Comparison of ENCODE assay signal across 40 cellular contexts in the genomic region with DNA sequence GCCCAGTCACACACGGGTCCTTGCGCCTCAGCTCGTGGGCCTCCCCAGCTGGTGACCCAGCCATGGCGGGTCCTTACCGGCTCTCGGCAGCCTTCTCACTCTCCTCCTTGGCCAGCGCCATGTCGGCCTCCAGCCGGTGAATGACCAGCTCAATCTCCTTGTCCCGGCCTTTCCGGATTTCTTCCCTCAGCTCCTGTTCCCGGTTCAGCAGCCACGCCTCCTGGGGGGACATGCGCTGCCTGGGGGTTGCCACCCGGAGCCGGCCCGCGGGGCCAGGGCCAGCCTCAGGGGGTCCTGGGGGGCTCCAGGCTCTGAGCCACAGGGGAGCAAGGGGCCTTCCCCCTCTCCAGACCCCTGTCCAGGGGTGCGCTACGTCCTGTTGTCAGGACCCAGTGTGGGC. TPM values are rescaled to one million over a fixed set of nuclear protein-coding genes. Genes with fewer than 3 reads are reported as not detected.
"Had no signal": no experiment of that assay in that cellular context is flagged by ENCODE, and none has a peak within 500 bp of the region (broad histone marks: within the 10 kb centered on the region; RNA-seq: fewer than 3 reads in every experiment).

No MANE protein-coding gene starts in this region.

- H3K4me3 Mint-ChIP-seq: activated B cell treated with CpG ODN at 0.5 μM for 24 hours; activated CD4-positive, alpha-beta memory T cell treated with anti-CD3 and anti-CD28 coated beads for 36 hours; activated CD4-positive, alpha-beta T cell treated with anti-CD3 and anti-CD28 coated beads, Interleukin-2, amount 10 ng/mL, durations not matched to agents 24 days and 14 days; activated CD8-positive, alpha-beta T cell treated with anti-CD3 and anti-CD28 coated beads for 36 hours; activated naive CD4-positive, alpha-beta T cell treated with anti-CD3 and anti-CD28 coated beads for 36 hours; activated naive CD8-positive, alpha-beta T cell treated with anti-CD3 and anti-CD28 coated beads for 36 hours; activated T-cell treated with anti-CD3 and anti-CD28 coated beads, Interleukin-2, amount 50 U/mL, for 4 hours; activated T-cell treated with anti-CD3 and anti-CD28 coated beads, Interleukin-2, amount 50 U/mL, for 72 hours; activated T-helper 1 cell treated with anti-CD3 and anti-CD28 coated beads, Interleukin-12 subunit alpha, Interleukin-12 subunit beta, Interleukin-2, Interleukin-4 antibody, amounts not matched to agents 30 ng/mL and 10 ng/mL and 1 ng/mL, durations not matched to agents 14 hours and 24 hours and 36 hours; activated T-helper 17 cell treated with anti-CD3 and anti-CD28 coated beads, Interleukin-2, amount 50 U/mL, for 72 hours; central memory CD8-positive, alpha-beta T cell; T-helper 1 cell treated with Interleukin-12 subunit alpha and Interleukin-12 subunit beta and Interleukin-4 antibody, amounts not matched to agents 30 μg/mL and 1 μg/mL, for 36 hours; T-helper 2 cell treated with Interferon-gamma antibody and Interleukin-4, amounts not matched to agents 5 μg/mL and 100 μg/mL, for 36 hours had no signal

- H3K36me3 ChIP-seq: adrenal gland, brain microvascular endothelial cell, breast epithelium had no signal

- H3K27ac Mint-ChIP-seq: activated B cell treated with CpG ODN at 0.5 μM for 24 hours; activated CD4-positive, alpha-beta memory T cell treated with anti-CD3 and anti-CD28 coated beads for 36 hours; activated CD4-positive, alpha-beta T cell treated with anti-CD3 and anti-CD28 coated beads, Interleukin-2, amount 10 ng/mL, durations not matched to agents 24 days and 14 days; activated CD8-positive, alpha-beta T cell treated with anti-CD3 and anti-CD28 coated beads for 36 hours; activated naive CD4-positive, alpha-beta T cell treated with anti-CD3 and anti-CD28 coated beads for 36 hours; activated naive CD4-positive, alpha-beta T cell treated with anti-CD3 and anti-CD28 coated beads, Interleukin-2, amount 50 U/mL, for 72 hours; activated naive CD8-positive, alpha-beta T cell treated with anti-CD3 and anti-CD28 coated beads for 36 hours; activated T-cell treated with anti-CD3 and anti-CD28 coated beads, Interleukin-2, amount 50 U/mL, for 72 hours; activated T-helper 1 cell treated with anti-CD3 and anti-CD28 coated beads, Interleukin-12 subunit alpha, Interleukin-12 subunit beta, Interleukin-2, Interleukin-4 antibody, amounts not matched to agents 30 ng/mL and 10 ng/mL and 1 ng/mL, durations not matched to agents 14 hours and 24 hours and 36 hours; activated T-helper 17 cell treated with anti-CD3 and anti-CD28 coated beads, Interleukin-2, amount 50 U/mL, for 72 hours; T-helper 1 cell treated with Interleukin-12 subunit alpha and Interleukin-12 subunit beta and Interleukin-4 antibody, amounts not matched to agents 30 μg/mL and 1 μg/mL, for 36 hours; T-helper 2 cell treated with Interferon-gamma antibody and Interleukin-4, amounts not matched to agents 5 μg/mL and 100 μg/mL, for 36 hours had no signal

- ATAC-seq: activated CD8-positive, alpha-beta T cell treated with anti-CD3 and anti-CD28 coated beads for 36 hours; activated naive CD4-positive, alpha-beta T cell treated with anti-CD3 and anti-CD28 coated beads, Interleukin-2, amount 50 U/mL, for 72 hours; activated T-cell treated with anti-CD3 and anti-CD28 coated beads, Interleukin-2, amount 50 U/mL, for 4 hours; activated T-cell treated with anti-CD3 and anti-CD28 coated beads, Interleukin-2, amount 50 U/mL, for 72 hours; activated T-helper 17 cell treated with anti-CD3 and anti-CD28 coated beads, Interleukin-2, amount 50 U/mL, for 72 hours; body of pancreas had no signal

- H3K27me3 Mint-ChIP-seq: activated B cell treated with CpG ODN at 0.5 μM for 24 hours; activated CD4-positive, alpha-beta memory T cell treated with anti-CD3 and anti-CD28 coated beads for 36 hours; activated CD4-positive, alpha-beta T cell treated with anti-CD3 and anti-CD28 coated beads, Interleukin-2, amount 10 ng/mL, durations not matched to agents 24 days and 14 days; activated CD8-positive, alpha-beta T cell treated with anti-CD3 and anti-CD28 coated beads for 36 hours; activated naive CD8-positive, alpha-beta T cell treated with anti-CD3 and anti-CD28 coated beads for 36 hours; activated T-helper 17 cell treated with anti-CD3 and anti-CD28 coated beads, Interleukin-2, amount 50 U/mL, for 72 hours; central memory CD8-positive, alpha-beta T cell had no signal

- H3K27ac ChIP-seq: adrenal gland, body of pancreas, brain microvascular endothelial cell, breast epithelium, VCaP had no signal

- H3K9me3 ChIP-seq: adrenal gland, body of pancreas, breast epithelium had no signal

- H3K27me3 ChIP-seq: adrenal gland, body of pancreas, brain microvascular endothelial cell, breast epithelium had no signal

- H3K36me3 Mint-ChIP-seq: activated naive CD4-positive, alpha-beta T cell treated with anti-CD3 and anti-CD28 coated beads, Interleukin-2, amount 50 U/mL, for 72 hours; activated naive CD8-positive, alpha-beta T cell treated with anti-CD3 and anti-CD28 coated beads for 36 hours had no signal

- H3K4me1 ChIP-seq: adrenal gland, body of pancreas, breast epithelium had no signal

- H3K4me3 ChIP-seq: adrenal gland, body of pancreas, breast epithelium had no signal

- H3K4me1 Mint-ChIP-seq: activated B cell treated with CpG ODN at 0.5 μM for 24 hours; activated CD4-positive, alpha-beta T cell treated with anti-CD3 and anti-CD28 coated beads, Interleukin-2, amount 10 ng/mL, durations not matched to agents 24 days and 14 days; activated naive CD8-positive, alpha-beta T cell treated with anti-CD3 and anti-CD28 coated beads for 36 hours; activated T-helper 17 cell treated with anti-CD3 and anti-CD28 coated beads, Interleukin-2, amount 50 U/mL, for 72 hours; central memory CD8-positive, alpha-beta T cell had no signal

- H3K9me3 Mint-ChIP-seq: activated B cell treated with CpG ODN at 0.5 μM for 24 hours; activated CD4-positive, alpha-beta memory T cell treated with anti-CD3 and anti-CD28 coated beads for 36 hours; activated CD4-positive, alpha-beta T cell treated with anti-CD3 and anti-CD28 coated beads, Interleukin-2, amount 10 ng/mL, durations not matched to agents 24 days and 14 days; activated CD8-positive, alpha-beta T cell treated with anti-CD3 and anti-CD28 coated beads for 36 hours; activated naive CD4-positive, alpha-beta T cell treated with anti-CD3 and anti-CD28 coated beads for 36 hours; activated naive CD4-positive, alpha-beta T cell treated with anti-CD3 and anti-CD28 coated beads, Interleukin-2, amount 50 U/mL, for 72 hours; activated naive CD8-positive, alpha-beta T cell treated with anti-CD3 and anti-CD28 coated beads for 36 hours; activated T-cell treated with anti-CD3 and anti-CD28 coated beads, Interleukin-2, amount 50 U/mL, for 4 hours; activated T-cell treated with anti-CD3 and anti-CD28 coated beads, Interleukin-2, amount 50 U/mL, for 72 hours; activated T-helper 1 cell treated with anti-CD3 and anti-CD28 coated beads, Interleukin-12 subunit alpha, Interleukin-12 subunit beta, Interleukin-2, Interleukin-4 antibody, amounts not matched to agents 30 ng/mL and 10 ng/mL and 1 ng/mL, durations not matched to agents 14 hours and 24 hours and 36 hours; activated T-helper 17 cell treated with anti-CD3 and anti-CD28 coated beads, Interleukin-2, amount 50 U/mL, for 72 hours; central memory CD8-positive, alpha-beta T cell; T-helper 1 cell treated with Interleukin-12 subunit alpha and Interleukin-12 subunit beta and Interleukin-4 antibody, amounts not matched to agents 30 μg/mL and 1 μg/mL, for 36 hours; T-helper 2 cell treated with Interferon-gamma antibody and Interleukin-4, amounts not matched to agents 5 μg/mL and 100 μg/mL, for 36 hours had no signal

- DNase-seq: activated B cell treated with CpG ODN at 0.5 μM for 24 hours; activated CD4-positive, alpha-beta memory T cell treated with anti-CD3 and anti-CD28 coated beads for 36 hours; activated CD4-positive, alpha-beta T cell treated with anti-CD3 and anti-CD28 coated beads for 4 hours; activated CD4-positive, alpha-beta T cell treated with anti-CD3 and anti-CD28 coated beads, Interleukin-2, amount 10 ng/mL, durations not matched to agents 24 days and 14 days; activated CD4-positive, alpha-beta T cell treated with anti-CD3 and anti-CD28 coated beads, Interleukin-2, amount 50 U/mL, for 1 hour; activated CD4-positive, alpha-beta T cell treated with anti-CD3 and anti-CD28 coated beads, Interleukin-2, amount 50 U/mL, for 4 hours; activated CD4-positive, CD25-positive, alpha-beta regulatory T cell treated with anti-CD3 and anti-CD28 coated beads, Interleukin-2, amount 50 U/mL, for 72 hours; activated CD8-positive, alpha-beta memory T cell treated with anti-CD3 and anti-CD28 coated beads, Interleukin-2, amount 50 U/mL, for 4 hours; activated CD8-positive, alpha-beta T cell treated with anti-CD3 and anti-CD28 coated beads for 36 hours; activated effector memory CD4-positive, alpha-beta T cell treated with anti-CD3 and anti-CD28 coated beads, Interleukin-2, amount 50 U/mL, for 16 hours; activated gamma-delta T cell treated with Interleukin-2 at 50 U/mL for 16 hours; activated naive CD4-positive, alpha-beta T cell; activated naive CD4-positive, alpha-beta T cell treated with anti-CD3 and anti-CD28 coated beads for 36 hours; activated naive CD4-positive, alpha-beta T cell treated with anti-CD3 and anti-CD28 coated beads, Interleukin-2, amount 50 U/mL, for 16 hours; activated naive CD8-positive, alpha-beta T cell treated with anti-CD3 and anti-CD28 coated beads for 36 hours; activated T-cell treated with anti-CD3 and anti-CD28 coated beads for 4 hours; activated T-cell treated with anti-CD3 and anti-CD28 coated beads, Interleukin-2, amount 50 U/mL, for 1 hour; activated T-cell treated with anti-CD3 and anti-CD28 coated beads, Interleukin-2, amount 50 U/mL, for 4 hours; activated T-cell treated with anti-CD3 and anti-CD28 coated beads, Interleukin-2, amount 50 U/mL, for 72 hours; adrenal gland; amniotic stem cell; aorta; body of pancreas; brain microvascular endothelial cell; caudate nucleus; cerebellar nuclear complex; T-helper 1 cell; T-helper 2 cell; T-helper 9 cell had no signal

RNA-seq across cellular contexts. Expression of a gene that starts 25.8 kb away (rescaled TPM):
- total RNA-seq: activated B cell treated with CpG ODN at 0.5 μM for 24 hours; activated CD4-positive, alpha-beta memory T cell treated with anti-CD3 and anti-CD28 coated beads for 36 hours; activated CD4-positive, alpha-beta T cell treated with anti-CD3 and anti-CD28 coated beads, Interleukin-2, amount 10 ng/mL, durations not matched to agents 24 days and 14 days; activated CD8-positive, alpha-beta memory T cell treated with anti-CD3 and anti-CD28 coated beads for 36 hours; activated CD8-positive, alpha-beta T cell treated with anti-CD3 and anti-CD28 coated beads for 36 hours; activated naive CD4-positive, alpha-beta T cell treated with anti-CD3 and anti-CD28 coated beads for 36 hours; activated naive CD4-positive, alpha-beta T cell treated with anti-CD3 and anti-CD28 coated beads, Interleukin-2, amount 50 U/mL, for 72 hours; activated naive CD8-positive, alpha-beta T cell treated with anti-CD3 and anti-CD28 coated beads for 36 hours; activated T-cell treated with anti-CD3 and anti-CD28 coated beads, Interleukin-2, amount 50 U/mL, for 4 hours; activated T-cell treated with anti-CD3 and anti-CD28 coated beads, Interleukin-2, amount 50 U/mL, for 72 hours; activated T-helper 1 cell treated with anti-CD3 and anti-CD28 coated beads, Interleukin-12 subunit alpha, Interleukin-12 subunit beta, Interleukin-2, Interleukin-4 antibody, amounts not matched to agents 30 ng/mL and 10 ng/mL and 1 ng/mL, durations not matched to agents 14 hours and 24 hours and 36 hours; activated T-helper 17 cell treated with anti-CD3 and anti-CD28 coated beads, Interleukin-2, amount 50 U/mL, for 72 hours; adrenal gland; aorta; astrocyte; body of pancreas; breast epithelium; chondrocyte had no signal
- polyA plus RNA-seq: adrenal gland, aorta had no signal
